ENCODE assay signal across 3 cellular contexts in genomic region chr22:37373451-37373850, GRCh38.
"Had no signal": no experiment of that assay in that cellular context is flagged by ENCODE, and none has a peak within 500 bp of the region (broad histone marks: within the 10 kb centered on the region; RNA-seq: fewer than 3 reads in every experiment).

No MANE protein-coding gene starts in this region.

- H3K4me3 ChIP-seq: GM12878 had no signal

- ATAC-seq: GM12878 had no signal

- DNase-seq: GDM1, GF-D8 had no signal
